25 cellular contexts compared by ENCODE assay signal in the genomic region with DNA sequence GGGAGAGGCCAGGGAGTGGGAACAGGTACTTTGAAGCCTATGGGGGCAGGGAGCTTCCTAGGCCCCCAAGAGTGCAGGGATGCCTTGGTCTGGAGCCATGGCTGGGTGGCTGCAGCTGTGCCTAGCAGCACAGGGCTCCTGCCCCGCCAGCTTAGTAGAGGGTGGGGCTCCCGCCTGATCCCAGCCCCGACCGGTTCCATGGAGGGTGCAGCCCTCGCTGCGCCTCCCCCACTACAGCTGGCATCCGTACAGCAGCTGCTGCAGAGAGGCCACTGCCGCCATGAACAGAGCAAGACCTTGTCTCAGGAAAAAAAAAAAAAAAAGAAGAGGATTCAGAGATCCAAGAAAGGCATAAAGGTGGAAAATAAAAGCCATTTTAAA.
DNase-seq lines count a peak whose midpoint lies in the region; ATAC-seq and TF ChIP-seq lines count a peak whose summit lies in the region.
"Had no signal": no experiment of that assay in that cellular context is flagged by ENCODE, and none has a peak within 500 bp of the region (broad histone marks: within the 10 kb centered on the region; RNA-seq: fewer than 3 reads in every experiment).

No MANE protein-coding gene starts in this region.

- no peaks in the 10 kb centered on the region for H3K79me1 ChIP-seq in neuronal stem cell (ENCODE audit: low read depth, low read length)

- peak overlapping the region; percentile 88 for H3K18ac ChIP-seq in neuronal stem cell (ENCODE audit: low read length)

- no peak for ATAC-seq in GM18519 (IDR thresholded peaks at IDR 0.05; ENCODE audit: low FRiP score, unreplicated experiment)
- no peak for ATAC-seq in GM19324 (IDR thresholded peaks at IDR 0.05; ENCODE audit: low FRiP score, unreplicated experiment)
- ATAC-seq: A549; gastroesophageal sphincter; left lung; stimulated activated naive CD8-positive, alpha-beta T cell treated with anti-CD3 and anti-CD28 coated beads, Interleukin-15, Interleukin-2, amounts not matched to agents 100 U/mL and 50 U/mL, for 24 hours had no signal

- H2BK120ac ChIP-seq in neuronal stem cell (ENCODE audit: low read depth, low read length), result no peak overlapping the region

- H3K27ac ChIP-seq in SJCRH30 (peak overlapping the region; percentile 48), neuronal stem cell (replicated peaks; ENCODE audit: low read length) (no peak overlapping the region)
- H3K27ac ChIP-seq: A549, brain microvascular endothelial cell, coronary artery, gastroesophageal sphincter, left lung, spleen, tibial nerve, VCaP had no signal

- no peak overlapping the region for H4K91ac ChIP-seq in neuronal stem cell (ENCODE audit: low read depth, low read length, poor library complexity)

- no peak overlapping the region for H3K4me2 ChIP-seq in neuronal stem cell (ENCODE audit: insufficient read depth, low read length, poor library complexity, severe bottlenecking)
- H3K4me2 ChIP-seq: A549, SK-N-SH had no signal

- H3K9me3 ChIP-seq in SJCRH30 (replicated peaks) (peaks cover 3% of the 10 kb centered on the region), neuronal stem cell (replicated peaks in 1 of 2; ENCODE audit: control insufficient read depth in 2 of 2, insufficient read depth in 1 of 2, low read depth in 1 of 2, low read length in 2 of 2) (peaks cover 0 to 5% of the 10 kb centered on the region in 2 donors)
- H3K9me3 ChIP-seq: A549, gastroesophageal sphincter, SK-N-SH had no signal

- POLR2A ChIA-PET in activated CD4-positive, alpha-beta memory T cell treated with anti-CD3 and anti-CD28 coated beads, Interleukin-2, amount 10 ng/mL, durations not matched to agents 7 days and 5 days (lab: Charles Lee), result no interaction called here

- H3K27ac Mint-ChIP-seq in activated CD4-positive, alpha-beta memory T cell treated with anti-CD3 and anti-CD28 coated beads, Interleukin-2, amount 10 ng/mL, durations not matched to agents 7 days and 5 days, result no peak overlapping the region
- H3K27ac Mint-ChIP-seq in mesothelial cell of epicardium, result no peak overlapping the region
- H3K27ac Mint-ChIP-seq: endodermal cell had no signal

- no peak overlapping the region for H3K4ac ChIP-seq in neuronal stem cell (ENCODE audit: low read length)

- DNase-seq in Ammon's horn (ENCODE audit: low spot score), result peak; percentile 91
- peak; percentile 86 to 88 for DNase-seq in SJCRH30
- peak; percentile 81 to 86 for DNase-seq in hippocampal formation (lab: John Stamatoyannopoulos, UW)
- DNase-seq in neuronal stem cell (ENCODE audit: low spot score), result no peak
- DNase-seq in activated CD4-positive, alpha-beta memory T cell treated with anti-CD3 and anti-CD28 coated beads, Interleukin-2, amount 10 ng/mL, durations not matched to agents 7 days and 5 days, result no peak
- no peak for DNase-seq in mesothelial cell of epicardium (ENCODE audit: low spot score in 2 of 2, unreplicated experiment in 2 of 2)
- DNase-seq: activated effector memory CD4-positive, alpha-beta T cell treated with Interleukin-2 at 50 U/mL for 16 hours; brain microvascular endothelial cell; COR-L47; endodermal cell; HCEC 1CT; NCI-H1417 treated with DMSO at 0.1 percent for 48 hours; NCI-H510A; SK-N-SH; spleen; stimulated activated CD4-positive, alpha-beta T cell treated with anti-CD3 and anti-CD28 coated beads, Interleukin-4, amount 100 ng/mL, for 24 hours; stimulated activated naive CD8-positive, alpha-beta T cell treated with anti-CD3 and anti-CD28 coated beads, Interleukin-15, Interleukin-2, amounts not matched to agents 100 U/mL and 50 U/mL, for 24 hours had no signal

- H2BK15ac ChIP-seq in neuronal stem cell (ENCODE audit: low read length), result no peak overlapping the region

- H2BK12ac ChIP-seq in neuronal stem cell (ENCODE audit: low read length), result no peak overlapping the region

- H3K9ac ChIP-seq in neuronal stem cell (ENCODE audit: low read depth, low read length, poor library complexity), result no peak overlapping the region
- H3K9ac ChIP-seq: SK-N-SH had no signal

- H2AFZ ChIP-seq in neuronal stem cell (ENCODE audit: low read length), result no peak overlapping the region

- H3K4me1 Mint-ChIP-seq in activated CD4-positive, alpha-beta memory T cell treated with anti-CD3 and anti-CD28 coated beads, Interleukin-2, amount 10 ng/mL, durations not matched to agents 7 days and 5 days, result no peaks in the 10 kb centered on the region
- peaks cover 15% of the 10 kb centered on the region for H3K4me1 Mint-ChIP-seq in mesothelial cell of epicardium

- no peak overlapping the region for H3K4me3 Mint-ChIP-seq in activated CD4-positive, alpha-beta memory T cell treated with anti-CD3 and anti-CD28 coated beads, Interleukin-2, amount 10 ng/mL, durations not matched to agents 7 days and 5 days
- H3K4me3 Mint-ChIP-seq in mesothelial cell of epicardium, result no peak overlapping the region
- H3K4me3 Mint-ChIP-seq: endodermal cell had no signal

- CTCF ChIA-PET in activated CD4-positive, alpha-beta memory T cell treated with anti-CD3 and anti-CD28 coated beads, Interleukin-2, amount 10 ng/mL, durations not matched to agents 7 days and 5 days (lab: Charles Lee), result no interaction called here

- H3K4me1 ChIP-seq in SJCRH30 (peaks cover 21% of the 10 kb centered on the region), neuronal stem cell (ENCODE audit: control insufficient read depth in 2 of 2, insufficient read depth in 1 of 2, low read depth in 1 of 2, low read length in 2 of 2) (peaks cover 3 to 5% of the 10 kb centered on the region in 2 donors)
- H3K4me1 ChIP-seq: A549, left lung had no signal

- no peak overlapping the region for H3K4me3 ChIP-seq in SJCRH30
- H3K4me3 ChIP-seq in neuronal stem cell (ENCODE audit: low read length in 2 of 2), result no peak overlapping the region
- H3K4me3 ChIP-seq: A549, coronary artery, gastroesophageal sphincter, left lung, spleen, tibial nerve had no signal

- peak overlapping the region; percentile 25 for H3K23ac ChIP-seq in neuronal stem cell (ENCODE audit: low read depth, low read length, poor library complexity)

- WGBS in neuronal stem cell (ENCODE audit: extremely low coverage in 2 of 2, insufficient read length in 2 of 2, insufficient replicate concordance in 1 of 2), 2 donors, result no CpG with 5 or more reads among the region's 8 CpGs

- H3K27me3 ChIP-seq in SJCRH30 (no peaks in the 10 kb centered on the region), neuronal stem cell (ENCODE audit: control insufficient read depth in 3 of 3, insufficient read depth in 3 of 3, low read depth in 1 of 3, low read length in 3 of 3) (no peaks in the 10 kb centered on the region)
- H3K27me3 ChIP-seq: brain microvascular endothelial cell, gastroesophageal sphincter, left lung, spleen, tibial nerve had no signal

- no peak overlapping the region for H2AK5ac ChIP-seq in neuronal stem cell (ENCODE audit: low read depth, low read length)

- H3K14ac ChIP-seq in neuronal stem cell (ENCODE audit: low read length), result no peak overlapping the region

- no peak for TF ChIP-seq CTCF in mesothelial cell of epicardium (IDR thresholded peaks at IDR 0.05; ENCODE audit: unreplicated experiment)

- H3K36me3 Mint-ChIP-seq in activated CD4-positive, alpha-beta memory T cell treated with anti-CD3 and anti-CD28 coated beads, Interleukin-2, amount 10 ng/mL, durations not matched to agents 7 days and 5 days (ENCODE audit: low read depth), result peaks cover 2% of the 10 kb centered on the region
- peaks cover 2% of the 10 kb centered on the region for H3K36me3 Mint-ChIP-seq in mesothelial cell of epicardium

- no peaks in the 10 kb centered on the region for H3K36me3 ChIP-seq in SJCRH30
- H3K36me3 ChIP-seq in neuronal stem cell (replicated peaks in 1 of 2; ENCODE audit: control insufficient read depth in 2 of 2, insufficient read depth in 2 of 2, low read length in 2 of 2), result no peaks in the 10 kb centered on the region
- H3K36me3 ChIP-seq: brain microvascular endothelial cell, gastroesophageal sphincter had no signal

- H3K27me3 Mint-ChIP-seq in activated CD4-positive, alpha-beta memory T cell treated with anti-CD3 and anti-CD28 coated beads, Interleukin-2, amount 10 ng/mL, durations not matched to agents 7 days and 5 days, result no peaks in the 10 kb centered on the region
- H3K27me3 Mint-ChIP-seq in mesothelial cell of epicardium (ENCODE audit: low read depth), result no peaks in the 10 kb centered on the region

- no peak overlapping the region for H2BK5ac ChIP-seq in neuronal stem cell (ENCODE audit: low read length)

- peaks cover 8% of the 10 kb centered on the region for H3K9me3 Mint-ChIP-seq in activated CD4-positive, alpha-beta memory T cell treated with anti-CD3 and anti-CD28 coated beads, Interleukin-2, amount 10 ng/mL, durations not matched to agents 7 days and 5 days
- H3K9me3 Mint-ChIP-seq in mesothelial cell of epicardium, result peaks cover 11% of the 10 kb centered on the region

- no peak overlapping the region for H4K8ac ChIP-seq in neuronal stem cell (ENCODE audit: low read depth, low read length)

Comparison
In these comparisons a context has a peak if more than half of its experiments do, and no peak if none do; other contexts are left out.
1. DNase-seq: peak in Ammon's horn (single experiment), SJCRH30 (2 of 2) and hippocampal formation (2 of 2); none in neuronal stem cell (single experiment), activated CD4-positive, alpha-beta memory T cell treated with anti-CD3 and anti-CD28 coated beads, Interleukin-2, amount 10 ng/mL, durations not matched to agents 7 days and 5 days (single experiment) and mesothelial cell of epicardium (0 of 2).